In genomic region chr13:90049989-90050671, GRCh38 we compare ENCODE assay signal across 19 cellular contexts.
DNase-seq lines count a peak whose midpoint lies in the region; ATAC-seq, FAIRE-seq and TF ChIP-seq lines count a peak whose summit lies in the region.
"Had no signal": no experiment of that assay in that cellular context is flagged by ENCODE, and none has a peak within 500 bp of the region (broad histone marks: within the 10 kb centered on the region; RNA-seq: fewer than 3 reads in every experiment).

No MANE protein-coding gene starts in this region.

- H2BK12ac ChIP-seq in H1 (ENCODE audit: low read depth, low read length): no peak overlapping the region

- H2BK20ac ChIP-seq in H1 (ENCODE audit: low read length): no peak overlapping the region

- no peak for TF ChIP-seq RAD21 in H1 (IDR thresholded peaks at IDR 0.05 in 1 of 2, conservative IDR thresholded peaks at IDR 0.05 in 1 of 2; ENCODE audit: low read depth in 2 of 2, low read length in 2 of 2)

- ATAC-seq in HG03095 (IDR thresholded peaks at IDR 0.05; ENCODE audit: unreplicated experiment) (no peak), GM21576 (IDR thresholded peaks at IDR 0.05; ENCODE audit: unreplicated experiment) (no peak)
- ATAC-seq: CD8-positive, alpha-beta T cell had no signal

- H2AFZ ChIP-seq in H1 (ENCODE audit: low read length): no peak overlapping the region
- H2AFZ ChIP-seq: GM23248 had no signal

- H3K27me3 ChIP-seq in NT2/D1 (ENCODE audit: insufficient read depth, insufficient read length) (no peaks in the 10 kb centered on the region), H1 (replicated peaks in 1 of 4; ENCODE audit: control insufficient read depth in 3 of 4, extremely low read depth in 1 of 4, insufficient read depth in 3 of 4, low read length in 3 of 4) (no peaks in the 10 kb centered on the region)

- H3K79me2 ChIP-seq in H1 (ENCODE audit: control insufficient read depth in 1 of 2, insufficient read depth in 2 of 2, low read length in 2 of 2): no peaks in the 10 kb centered on the region

- H3K56ac ChIP-seq in H1 (replicated peaks; ENCODE audit: insufficient read length, low read depth, low read length): no peak overlapping the region

- H3K9me3 Mint-ChIP-seq in activated naive CD4-positive, alpha-beta T cell treated with anti-CD3 and anti-CD28 coated beads for 36 hours: peaks cover 13% of the 10 kb centered on the region

- H2BK5ac ChIP-seq in H1 (ENCODE audit: low read depth, low read length): no peak overlapping the region

- no peak overlapping the region for H4K8ac ChIP-seq in H1 (ENCODE audit: extremely low read depth, insufficient read depth, low read length)

- no peak overlapping the region for H2BK15ac ChIP-seq in H1 (ENCODE audit: low read length)

- intact Hi-C loops in kidney (cut with DNase I): no loop called here
- intact Hi-C loops in activated naive CD4-positive, alpha-beta T cell treated with anti-CD3 and anti-CD28 coated beads for 36 hours (cut with micrococcal nuclease): no loop called here

- no peak for TF ChIP-seq EP300 in H1 (IDR thresholded peaks at IDR 0.05; ENCODE audit: borderline replicate concordance in 1 of 2, low read depth in 2 of 2, low read length in 2 of 2)

- no peak for TF ChIP-seq POLR2A in H1 (IDR thresholded peaks at IDR 0.05; ENCODE audit: control extremely low read depth in 1 of 2, low read depth in 2 of 2, low read length in 2 of 2)

- no peaks in the 10 kb centered on the region for H3K23me2 ChIP-seq in H1 (ENCODE audit: low read depth, low read length)

- no peaks in the 10 kb centered on the region for H4K20me1 ChIP-seq in H1 (replicated peaks in 1 of 2; ENCODE audit: control insufficient read depth in 1 of 2, insufficient read depth in 2 of 2, low read length in 2 of 2)

- no peak overlapping the region for H2AK5ac ChIP-seq in H1 (ENCODE audit: low read depth, low read length)

- H3K79me1 ChIP-seq in H1 (ENCODE audit: low read depth, low read length): no peaks in the 10 kb centered on the region

- no peak overlapping the region for H3K23ac ChIP-seq in H1 (ENCODE audit: insufficient read length)

- no peak overlapping the region for H4K5ac ChIP-seq in H1 (ENCODE audit: insufficient read length, low read depth, low read length)

- no peaks in the 10 kb centered on the region for H3K27me3 Mint-ChIP-seq in activated naive CD4-positive, alpha-beta T cell treated with anti-CD3 and anti-CD28 coated beads for 36 hours (ENCODE audit: low read depth)
- H3K27me3 Mint-ChIP-seq: IgD-negative memory B cell had no signal

- H3K4me3 Mint-ChIP-seq in activated naive CD4-positive, alpha-beta T cell treated with anti-CD3 and anti-CD28 coated beads for 36 hours: no peak overlapping the region
- H3K4me3 Mint-ChIP-seq: CD14-positive monocyte; CD8-positive, alpha-beta T cell; HFFc6; IgD-negative memory B cell had no signal

- H3K4me2 ChIP-seq in H1 (ENCODE audit: insufficient read depth in 1 of 2, low read depth in 2 of 2, low read length in 2 of 2): peak overlapping the region in 1 of 2 experiments; percentile 30; a peak in 1 of 4 replicates

- H3K27ac Mint-ChIP-seq in activated naive CD4-positive, alpha-beta T cell treated with anti-CD3 and anti-CD28 coated beads for 36 hours: no peak overlapping the region
- H3K27ac Mint-ChIP-seq: CD14-positive monocyte; CD8-positive, alpha-beta T cell; HFFc6; IgD-negative memory B cell had no signal

- H3K4ac ChIP-seq in H1 (replicated peaks; ENCODE audit: insufficient read length, low read depth, low read length): no peak overlapping the region

- no peak overlapping the region for H4K91ac ChIP-seq in H1 (replicated peaks; ENCODE audit: insufficient read length, low read length)

- peak; percentile 63 for FAIRE-seq in G401.6 (lab: Jason Lieb, UNC)
- FAIRE-seq in H1 (lab: Jason Lieb, UNC): no peak
- peak; percentile 66 for FAIRE-seq in kidney (lab: Jason Lieb, UNC)
- FAIRE-seq: D721Med had no signal

- H3K27ac ChIP-seq in H1 (ENCODE audit: low read depth, low read length) (no peak overlapping the region), kidney (ENCODE audit: low read depth in 2 of 2, low read length in 2 of 2) (no peak overlapping the region)
- H3K27ac ChIP-seq: GM23248 had no signal

- H3K4me3 ChIP-seq in NT2/D1 (ENCODE audit: insufficient read length, low read depth) (no peak overlapping the region), H1 (ENCODE audit: extremely low read depth in 1 of 4, insufficient read depth in 2 of 4, low read depth in 3 of 4, low read length in 4 of 4) (peak overlapping the region in 1 of 4 experiments; percentile 33; a peak in 2 of 8 replicates), kidney (ENCODE audit: low read length in 2 of 2) (no peak overlapping the region)
- H3K4me3 ChIP-seq: GM23248 had no signal

- no peaks in the 10 kb centered on the region for H3K4me1 ChIP-seq in NT2/D1 (ENCODE audit: insufficient read depth, insufficient read length)
- H3K4me1 ChIP-seq in H1 (replicated peaks in 1 of 4; ENCODE audit: control insufficient read depth in 3 of 4, insufficient read depth in 4 of 4, low read length in 3 of 4): peaks cover 0 to 7% (median 1%) of the 10 kb centered on the region in 4 experiments; a peak in 2 of 7 replicates
- H3K4me1 ChIP-seq in kidney (ENCODE audit: control insufficient read depth in 1 of 2, insufficient read depth in 1 of 2, low read depth in 1 of 2, low read length in 2 of 2): no peaks in the 10 kb centered on the region

- H3K36me3 ChIP-seq in NT2/D1 (ENCODE audit: insufficient read depth, insufficient read length, low read length) (no peaks in the 10 kb centered on the region), H1 (ENCODE audit: control insufficient read depth in 2 of 4, insufficient read depth in 4 of 4, low read length in 3 of 4) (peaks cover 0 to 8% (median 4%) of the 10 kb centered on the region in 4 experiments; a peak in 3 of 8 replicates), kidney (ENCODE audit: control insufficient read depth in 1 of 2, insufficient read depth in 2 of 2, low read length in 2 of 2) (no peaks in the 10 kb centered on the region)

- TF ChIP-seq CTCF in H1 (IDR thresholded peaks at IDR 0.05; ENCODE audit: control extremely low read depth in 1 of 3, insufficient read depth in 1 of 3, low read depth in 1 of 3, low read length in 3 of 3) (no peak), kidney (IDR thresholded peaks at IDR 0.05; ENCODE audit: borderline replicate concordance, extremely low read depth, insufficient read depth) (no peak)

- H3K18ac ChIP-seq in H1 (ENCODE audit: extremely low read depth, low read length): no peak overlapping the region

- no peaks in the 10 kb centered on the region for H3K36me3 Mint-ChIP-seq in activated naive CD4-positive, alpha-beta T cell treated with anti-CD3 and anti-CD28 coated beads for 36 hours (ENCODE audit: low read depth)
- H3K36me3 Mint-ChIP-seq: CD14-positive monocyte; CD8-positive, alpha-beta T cell; IgD-negative memory B cell had no signal

- 11% methylated on average over 2 of the region's 2 CpGs; no CpG with 5 or more reads in 1 of the 2 experiments for WGBS in H1 (ENCODE audit: extremely low coverage in 1 of 2, insufficient coverage in 1 of 2, insufficient read length in 1 of 2, insufficient replicate concordance in 2 of 2, low coverage in 1 of 2, low lambda C conversion rate in 2 of 2, missing lambda C conversion rate in 1 of 2), 2 experiments

- CTCF ChIA-PET in H1 (lab: Charles Lee; ENCODE audit: partially characterized antibody): interaction anchor here (0.6 kb wide), 1 partner anchor 620 kb away, joined by 3 read pairs; no protein-coding TSS in a partner anchor
- CTCF ChIA-PET in activated naive CD4-positive, alpha-beta T cell treated with anti-CD3 and anti-CD28 coated beads for 36 hours (lab: Charles Lee): interaction anchor here (0.6 kb wide), 1 partner anchor 25 kb away, joined by 6 read pairs; no protein-coding TSS in a partner anchor

- H3K14ac ChIP-seq in H1 (ENCODE audit: insufficient read length): no peak overlapping the region

- peaks cover 26% of the 10 kb centered on the region for H3K9me3 ChIP-seq in NT2/D1 (ENCODE audit: insufficient read depth, low read length)
- peaks cover 24% of the 10 kb centered on the region in 2 experiments for H3K9me3 ChIP-seq in H1 (ENCODE audit: insufficient read depth in 2 of 2, low read depth in 1 of 2, low read length in 1 of 2)
- peaks cover 2 to 3% of the 10 kb centered on the region in 2 donors for H3K9me3 ChIP-seq in kidney (ENCODE audit: control insufficient read depth in 1 of 2, low read length in 2 of 2)

- H2BK120ac ChIP-seq in H1 (replicated peaks; ENCODE audit: low read depth, low read length): no peak overlapping the region

- POLR2A ChIA-PET in H1 (lab: Charles Lee; ENCODE audit: partially characterized antibody): no interaction called here

- no peaks in the 10 kb centered on the region for H3K4me1 Mint-ChIP-seq in activated naive CD4-positive, alpha-beta T cell treated with anti-CD3 and anti-CD28 coated beads for 36 hours (ENCODE audit: low read depth)
- H3K4me1 Mint-ChIP-seq: CD14-positive monocyte, IgD-negative memory B cell had no signal

- DNase-seq in NT2/D1 (ENCODE audit: low read depth, low spot score) (peak; percentile 13), H1 (ENCODE audit: low read depth in 1 of 2, low spot score in 2 of 2) (no peak), kidney (no peak), NCI-H446 treated with DMSO at 0.1 percent for 48 hours (lab: John Stamatoyannopoulos, UW) (no peak)
- no peak for DNase-seq in activated naive CD4-positive, alpha-beta T cell treated with anti-CD3 and anti-CD28 coated beads for 36 hours
- DNase-seq: CD8-positive, alpha-beta T cell; COR-L47; DMS153; DND-41; GF-D8; GM23248; HCEC 1CT; HFFc6 had no signal

- H3K9ac ChIP-seq in NT2/D1 (ENCODE audit: insufficient read length, low read depth) (no peak overlapping the region), H1 (replicated peaks in 1 of 4; ENCODE audit: extremely low read depth in 1 of 4, low read depth in 3 of 4, low read length in 3 of 4) (no peak overlapping the region), kidney (ENCODE audit: low read length in 2 of 2) (no peak overlapping the region)
- H3K9ac ChIP-seq: GM23248 had no signal

TF ChIP-seq in H1, 55 proteins besides CTCF, POLR2A, EP300 and RAD21:
- TF ChIP-seq CHD1 (IDR thresholded peaks at IDR 0.05; ENCODE audit: low read depth, low read length): no peak
- TF ChIP-seq HDAC2 (IDR thresholded peaks at IDR 0.05; ENCODE audit: borderline replicate concordance in 1 of 2, low read depth in 2 of 2, low read length in 2 of 2): 0 out of 4 replicates have a peak, but pooled peaks of 1 of the 2 experiments have one; percentile 24
- TF ChIP-seq TEAD4 (IDR thresholded peaks at IDR 0.05; ENCODE audit: low read depth, low read length): 0 out of 2 replicates have a peak, but pooled peaks have one; percentile 41
- no peak for TF ChIP-seq KDM5A (IDR thresholded peaks at IDR 0.05; ENCODE audit: low read length)
